In the genomic region with DNA sequence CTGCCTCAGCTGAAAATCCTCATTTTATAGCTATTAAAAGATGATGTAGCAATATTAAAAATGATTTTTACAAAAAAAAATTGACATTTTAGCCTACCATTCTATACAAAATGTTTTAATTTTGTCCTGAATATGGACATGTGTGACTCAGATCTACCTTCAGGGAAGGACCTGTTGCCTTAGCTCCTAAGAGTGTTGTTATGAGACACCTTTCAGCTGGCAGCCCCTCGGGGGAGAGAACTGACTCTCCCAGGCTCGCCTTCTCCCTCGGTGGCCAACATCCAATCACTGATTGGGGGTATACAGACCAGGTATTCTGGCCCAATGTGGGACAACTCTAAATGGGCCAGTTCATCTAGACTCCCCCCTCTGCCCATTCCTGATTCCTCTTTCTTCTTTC, we compare ENCODE assay signal across 36 cellular contexts. TPM values are rescaled to one million over a fixed set of nuclear protein-coding genes. Genes with fewer than 3 reads are reported as not detected.
"Had no signal": no experiment of that assay in that cellular context is flagged by ENCODE, and none has a peak within 500 bp of the region (broad histone marks: within the 10 kb centered on the region; RNA-seq: fewer than 3 reads in every experiment).

No MANE protein-coding gene starts in this region.

- ATAC-seq: activated CD8-positive, alpha-beta T cell treated with anti-CD3 and anti-CD28 coated beads for 36 hours; activated naive CD4-positive, alpha-beta T cell treated with anti-CD3 and anti-CD28 coated beads, Interleukin-2, amount 50 U/mL, for 72 hours; activated T-cell treated with anti-CD3 and anti-CD28 coated beads, Interleukin-2, amount 50 U/mL, for 4 hours; activated T-cell treated with anti-CD3 and anti-CD28 coated beads, Interleukin-2, amount 50 U/mL, for 72 hours; activated T-helper 17 cell treated with anti-CD3 and anti-CD28 coated beads, Interleukin-2, amount 50 U/mL, for 72 hours; body of pancreas had no signal

- H3K4me1 ChIP-seq: adrenal gland, body of pancreas, breast epithelium had no signal

- H3K4me1 Mint-ChIP-seq: activated B cell treated with CpG ODN at 0.5 μM for 24 hours; activated CD4-positive, alpha-beta T cell treated with anti-CD3 and anti-CD28 coated beads, Interleukin-2, amount 10 ng/mL, durations not matched to agents 24 days and 14 days; activated naive CD8-positive, alpha-beta T cell treated with anti-CD3 and anti-CD28 coated beads for 36 hours; activated T-helper 17 cell treated with anti-CD3 and anti-CD28 coated beads, Interleukin-2, amount 50 U/mL, for 72 hours had no signal

- H3K27ac Mint-ChIP-seq: activated B cell treated with CpG ODN at 0.5 μM for 24 hours; activated CD4-positive, alpha-beta memory T cell treated with anti-CD3 and anti-CD28 coated beads for 36 hours; activated CD4-positive, alpha-beta T cell treated with anti-CD3 and anti-CD28 coated beads, Interleukin-2, amount 10 ng/mL, durations not matched to agents 24 days and 14 days; activated CD8-positive, alpha-beta T cell treated with anti-CD3 and anti-CD28 coated beads for 36 hours; activated naive CD4-positive, alpha-beta T cell treated with anti-CD3 and anti-CD28 coated beads for 36 hours; activated naive CD4-positive, alpha-beta T cell treated with anti-CD3 and anti-CD28 coated beads, Interleukin-2, amount 50 U/mL, for 72 hours; activated naive CD8-positive, alpha-beta T cell treated with anti-CD3 and anti-CD28 coated beads for 36 hours; activated T-cell treated with anti-CD3 and anti-CD28 coated beads, Interleukin-2, amount 50 U/mL, for 72 hours; activated T-helper 1 cell treated with anti-CD3 and anti-CD28 coated beads, Interleukin-12 subunit alpha, Interleukin-12 subunit beta, Interleukin-2, Interleukin-4 antibody, amounts not matched to agents 30 ng/mL and 10 ng/mL and 1 ng/mL, durations not matched to agents 14 hours and 24 hours and 36 hours; activated T-helper 17 cell treated with anti-CD3 and anti-CD28 coated beads, Interleukin-2, amount 50 U/mL, for 72 hours; T-helper 1 cell treated with Interleukin-12 subunit alpha and Interleukin-12 subunit beta and Interleukin-4 antibody, amounts not matched to agents 30 μg/mL and 1 μg/mL, for 36 hours; T-helper 2 cell treated with Interferon-gamma antibody and Interleukin-4, amounts not matched to agents 5 μg/mL and 100 μg/mL, for 36 hours had no signal

- H3K4me3 Mint-ChIP-seq: activated B cell treated with CpG ODN at 0.5 μM for 24 hours; activated CD4-positive, alpha-beta memory T cell treated with anti-CD3 and anti-CD28 coated beads for 36 hours; activated CD4-positive, alpha-beta T cell treated with anti-CD3 and anti-CD28 coated beads, Interleukin-2, amount 10 ng/mL, durations not matched to agents 24 days and 14 days; activated CD8-positive, alpha-beta T cell treated with anti-CD3 and anti-CD28 coated beads for 36 hours; activated naive CD4-positive, alpha-beta T cell treated with anti-CD3 and anti-CD28 coated beads for 36 hours; activated naive CD8-positive, alpha-beta T cell treated with anti-CD3 and anti-CD28 coated beads for 36 hours; activated T-cell treated with anti-CD3 and anti-CD28 coated beads, Interleukin-2, amount 50 U/mL, for 4 hours; activated T-cell treated with anti-CD3 and anti-CD28 coated beads, Interleukin-2, amount 50 U/mL, for 72 hours; activated T-helper 1 cell treated with anti-CD3 and anti-CD28 coated beads, Interleukin-12 subunit alpha, Interleukin-12 subunit beta, Interleukin-2, Interleukin-4 antibody, amounts not matched to agents 30 ng/mL and 10 ng/mL and 1 ng/mL, durations not matched to agents 14 hours and 24 hours and 36 hours; activated T-helper 17 cell treated with anti-CD3 and anti-CD28 coated beads, Interleukin-2, amount 50 U/mL, for 72 hours; T-helper 1 cell treated with Interleukin-12 subunit alpha and Interleukin-12 subunit beta and Interleukin-4 antibody, amounts not matched to agents 30 μg/mL and 1 μg/mL, for 36 hours; T-helper 2 cell treated with Interferon-gamma antibody and Interleukin-4, amounts not matched to agents 5 μg/mL and 100 μg/mL, for 36 hours had no signal

- DNase-seq: activated B cell treated with CpG ODN at 0.5 μM for 24 hours; activated CD4-positive, alpha-beta memory T cell treated with anti-CD3 and anti-CD28 coated beads for 36 hours; activated CD4-positive, alpha-beta T cell treated with anti-CD3 and anti-CD28 coated beads for 4 hours; activated CD4-positive, alpha-beta T cell treated with anti-CD3 and anti-CD28 coated beads, Interleukin-2, amount 10 ng/mL, durations not matched to agents 24 days and 14 days; activated CD4-positive, alpha-beta T cell treated with anti-CD3 and anti-CD28 coated beads, Interleukin-2, amount 50 U/mL, for 1 hour; activated CD4-positive, alpha-beta T cell treated with anti-CD3 and anti-CD28 coated beads, Interleukin-2, amount 50 U/mL, for 4 hours; activated CD4-positive, CD25-positive, alpha-beta regulatory T cell treated with anti-CD3 and anti-CD28 coated beads, Interleukin-2, amount 50 U/mL, for 72 hours; activated CD8-positive, alpha-beta memory T cell treated with anti-CD3 and anti-CD28 coated beads, Interleukin-2, amount 50 U/mL, for 4 hours; activated CD8-positive, alpha-beta T cell treated with anti-CD3 and anti-CD28 coated beads for 36 hours; activated effector memory CD4-positive, alpha-beta T cell treated with anti-CD3 and anti-CD28 coated beads, Interleukin-2, amount 50 U/mL, for 16 hours; activated gamma-delta T cell treated with Interleukin-2 at 50 U/mL for 16 hours; activated naive CD4-positive, alpha-beta T cell; activated naive CD4-positive, alpha-beta T cell treated with anti-CD3 and anti-CD28 coated beads for 36 hours; activated naive CD4-positive, alpha-beta T cell treated with anti-CD3 and anti-CD28 coated beads, Interleukin-2, amount 50 U/mL, for 16 hours; activated naive CD8-positive, alpha-beta T cell treated with anti-CD3 and anti-CD28 coated beads for 36 hours; activated T-cell treated with anti-CD3 and anti-CD28 coated beads for 4 hours; activated T-cell treated with anti-CD3 and anti-CD28 coated beads, Interleukin-2, amount 50 U/mL, for 1 hour; activated T-cell treated with anti-CD3 and anti-CD28 coated beads, Interleukin-2, amount 50 U/mL, for 4 hours; activated T-cell treated with anti-CD3 and anti-CD28 coated beads, Interleukin-2, amount 50 U/mL, for 72 hours; adrenal gland; amniotic stem cell; aorta; body of pancreas; brain microvascular endothelial cell; central memory CD4-positive, alpha-beta T cell; T-helper 1 cell; T-helper 2 cell; T-helper 9 cell had no signal

- H3K9me3 Mint-ChIP-seq: activated CD4-positive, alpha-beta T cell treated with anti-CD3 and anti-CD28 coated beads, Interleukin-2, amount 10 ng/mL, durations not matched to agents 24 days and 14 days; activated CD8-positive, alpha-beta T cell treated with anti-CD3 and anti-CD28 coated beads for 36 hours; activated naive CD4-positive, alpha-beta T cell treated with anti-CD3 and anti-CD28 coated beads for 36 hours; activated naive CD8-positive, alpha-beta T cell treated with anti-CD3 and anti-CD28 coated beads for 36 hours; activated T-helper 1 cell treated with anti-CD3 and anti-CD28 coated beads, Interleukin-12 subunit alpha, Interleukin-12 subunit beta, Interleukin-2, Interleukin-4 antibody, amounts not matched to agents 30 ng/mL and 10 ng/mL and 1 ng/mL, durations not matched to agents 14 hours and 24 hours and 36 hours; activated T-helper 17 cell treated with anti-CD3 and anti-CD28 coated beads, Interleukin-2, amount 50 U/mL, for 72 hours; T-helper 1 cell treated with Interleukin-12 subunit alpha and Interleukin-12 subunit beta and Interleukin-4 antibody, amounts not matched to agents 30 μg/mL and 1 μg/mL, for 36 hours; T-helper 2 cell treated with Interferon-gamma antibody and Interleukin-4, amounts not matched to agents 5 μg/mL and 100 μg/mL, for 36 hours had no signal

- H3K27me3 Mint-ChIP-seq: activated CD4-positive, alpha-beta T cell treated with anti-CD3 and anti-CD28 coated beads, Interleukin-2, amount 10 ng/mL, durations not matched to agents 24 days and 14 days had no signal

- H3K27me3 ChIP-seq: adrenal gland, body of pancreas, brain microvascular endothelial cell, breast epithelium had no signal

- H3K4me3 ChIP-seq: adrenal gland, body of pancreas, breast epithelium had no signal

- H3K27ac ChIP-seq: adrenal gland, body of pancreas, brain microvascular endothelial cell, breast epithelium, VCaP had no signal

- H3K36me3 ChIP-seq: adrenal gland, brain microvascular endothelial cell, breast epithelium had no signal

- H3K9me3 ChIP-seq: adrenal gland, body of pancreas, breast epithelium had no signal

- H3K36me3 Mint-ChIP-seq: activated CD4-positive, alpha-beta memory T cell treated with anti-CD3 and anti-CD28 coated beads for 36 hours; activated naive CD8-positive, alpha-beta T cell treated with anti-CD3 and anti-CD28 coated beads for 36 hours had no signal

RNA-seq across cellular contexts. Expression of a gene that starts 32.5 kb away (rescaled TPM):
- total RNA-seq: activated B cell treated with CpG ODN at 0.5 μM for 24 hours; activated CD4-positive, alpha-beta memory T cell treated with anti-CD3 and anti-CD28 coated beads for 36 hours; activated CD4-positive, alpha-beta T cell treated with anti-CD3 and anti-CD28 coated beads, Interleukin-2, amount 10 ng/mL, durations not matched to agents 24 days and 14 days; activated CD8-positive, alpha-beta memory T cell treated with anti-CD3 and anti-CD28 coated beads for 36 hours; activated CD8-positive, alpha-beta T cell treated with anti-CD3 and anti-CD28 coated beads for 36 hours; activated naive CD4-positive, alpha-beta T cell treated with anti-CD3 and anti-CD28 coated beads for 36 hours; activated naive CD4-positive, alpha-beta T cell treated with anti-CD3 and anti-CD28 coated beads, Interleukin-2, amount 50 U/mL, for 72 hours; activated naive CD8-positive, alpha-beta T cell treated with anti-CD3 and anti-CD28 coated beads for 36 hours; activated T-cell treated with anti-CD3 and anti-CD28 coated beads, Interleukin-2, amount 50 U/mL, for 4 hours; activated T-cell treated with anti-CD3 and anti-CD28 coated beads, Interleukin-2, amount 50 U/mL, for 72 hours; activated T-helper 1 cell treated with anti-CD3 and anti-CD28 coated beads, Interleukin-12 subunit alpha, Interleukin-12 subunit beta, Interleukin-2, Interleukin-4 antibody, amounts not matched to agents 30 ng/mL and 10 ng/mL and 1 ng/mL, durations not matched to agents 14 hours and 24 hours and 36 hours had no signal
